ENCODE assay signal across 19 cellular contexts in the genomic region with DNA sequence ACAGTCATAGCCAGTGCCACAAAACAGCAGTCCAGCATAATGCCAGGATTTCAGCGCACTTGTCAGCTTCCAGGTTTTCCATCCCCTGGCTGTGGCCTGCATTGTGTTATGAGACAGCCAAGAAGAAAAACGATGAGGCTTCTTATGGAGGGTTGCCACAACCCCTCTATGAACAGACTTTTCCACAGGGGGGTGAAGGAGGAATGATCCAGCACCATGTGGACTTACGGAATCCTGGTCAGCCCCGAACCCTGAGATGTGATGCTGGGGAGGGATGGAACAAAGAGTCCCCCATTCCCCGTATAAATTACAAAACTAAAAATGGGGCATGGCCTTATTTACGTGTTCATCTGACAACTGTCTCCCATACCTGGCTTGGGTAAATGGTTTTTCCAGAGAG. TPM values are rescaled to one million over a fixed set of nuclear protein-coding genes. Genes with fewer than 3 reads are reported as not detected.
DNase-seq lines count a peak whose midpoint lies in the region; ATAC-seq and TF ChIP-seq lines count a peak whose summit lies in the region.
"Had no signal": no experiment of that assay in that cellular context is flagged by ENCODE, and none has a peak within 500 bp of the region (broad histone marks: within the 10 kb centered on the region; RNA-seq: fewer than 3 reads in every experiment).

No MANE protein-coding gene starts in this region.

- in situ Hi-C loops in brain microvascular endothelial cell (cut with HindIII; ENCODE audit: low pct_ligation_motif_present, low sequenced_read_pairs), result no loop called here

- H3K4me3 ChIP-seq in brain microvascular endothelial cell (ENCODE audit: low read depth, low read length), result no peak overlapping the region
- H3K4me3 ChIP-seq: GM12878, GM23248 had no signal

- no peak overlapping the region for H3K4me3 Mint-ChIP-seq in WTC11
- H3K4me3 Mint-ChIP-seq in mesothelial cell of epicardium, result no peak overlapping the region
- no peak overlapping the region for H3K4me3 Mint-ChIP-seq in stimulated activated effector memory CD8-positive, alpha-beta T cell treated with anti-CD3 and anti-CD28 coated beads, Interleukin-12 subunit alpha, Interleukin-12 subunit beta, amount 100 ng/mL, for 72 hours
- H3K4me3 Mint-ChIP-seq in stimulated activated memory B cell treated with anti-CD40 and anti-IgM and Interleukin-4, amounts not matched to agents 10 μg/mL and 1 μg/mL and 100 μg/mL, for 72 hours, result no peak overlapping the region
- H3K4me3 Mint-ChIP-seq: CD14-positive monocyte had no signal

- intact Hi-C loops in Right ventricle myocardium inferior (cut with DNase I) (no loop called here), Right ventricle myocardium superior (cut with DNase I) (no loop called here)

- POLR2A ChIA-PET in WTC11 (lab: Charles Lee), result no interaction called here

- H3K9me3 Mint-ChIP-seq in WTC11 (no peaks in the 10 kb centered on the region), mesothelial cell of epicardium (no peaks in the 10 kb centered on the region)
- no peaks in the 10 kb centered on the region for H3K9me3 Mint-ChIP-seq in stimulated activated effector memory CD8-positive, alpha-beta T cell treated with anti-CD3 and anti-CD28 coated beads, Interleukin-12 subunit alpha, Interleukin-12 subunit beta, amount 100 ng/mL, for 72 hours
- no peaks in the 10 kb centered on the region for H3K9me3 Mint-ChIP-seq in stimulated activated memory B cell treated with anti-CD40 and anti-IgM and Interleukin-4, amounts not matched to agents 10 μg/mL and 1 μg/mL and 100 μg/mL, for 72 hours
- H3K9me3 Mint-ChIP-seq: CD14-positive monocyte had no signal

- H3K27ac Mint-ChIP-seq in WTC11, result peak overlapping the region; percentile 85; the same call in 1 of the 2 replicates
- H3K27ac Mint-ChIP-seq in mesothelial cell of epicardium, result peak overlapping the region; percentile 69
- peak overlapping the region; percentile 79 for H3K27ac Mint-ChIP-seq in stimulated activated effector memory CD8-positive, alpha-beta T cell treated with anti-CD3 and anti-CD28 coated beads, Interleukin-12 subunit alpha, Interleukin-12 subunit beta, amount 100 ng/mL, for 72 hours
- H3K27ac Mint-ChIP-seq in stimulated activated memory B cell treated with anti-CD40 and anti-IgM and Interleukin-4, amounts not matched to agents 10 μg/mL and 1 μg/mL and 100 μg/mL, for 72 hours, result no peak overlapping the region

- peaks cover 63% of the 10 kb centered on the region for H3K36me3 ChIP-seq in brain microvascular endothelial cell (replicated peaks)

- TF ChIP-seq CTCF in WTC11 (IDR thresholded peaks at IDR 0.05) (no peak), mesothelial cell of epicardium (IDR thresholded peaks at IDR 0.05; ENCODE audit: unreplicated experiment) (no peak), brain microvascular endothelial cell (IDR thresholded peaks at IDR 0.05; ENCODE audit: low read depth, low read length, missing control alignments) (no peak)

- H3K27me3 Mint-ChIP-seq in WTC11 (ENCODE audit: low read depth), result no peaks in the 10 kb centered on the region
- H3K27me3 Mint-ChIP-seq in mesothelial cell of epicardium (ENCODE audit: low read depth), result no peaks in the 10 kb centered on the region
- no peaks in the 10 kb centered on the region for H3K27me3 Mint-ChIP-seq in stimulated activated memory B cell treated with anti-CD40 and anti-IgM and Interleukin-4, amounts not matched to agents 10 μg/mL and 1 μg/mL and 100 μg/mL, for 72 hours

- no peak for ATAC-seq in Right ventricle myocardium inferior
- no peak for ATAC-seq in Right ventricle myocardium superior (ENCODE audit: poor library complexity)
- no peak for ATAC-seq in WTC11
- ATAC-seq in stimulated activated effector memory CD8-positive, alpha-beta T cell treated with anti-CD3 and anti-CD28 coated beads, Interleukin-12 subunit alpha, Interleukin-12 subunit beta, amount 100 ng/mL, for 72 hours, result no peak
- ATAC-seq in stimulated activated memory B cell treated with anti-CD40 and anti-IgM and Interleukin-4, amounts not matched to agents 10 μg/mL and 1 μg/mL and 100 μg/mL, for 72 hours, result no peak
- ATAC-seq in HG02938 (IDR thresholded peaks at IDR 0.05; ENCODE audit: unreplicated experiment), result no peak
- ATAC-seq: GM12878 had no signal

- no peaks in the 10 kb centered on the region for H3K27me3 ChIP-seq in brain microvascular endothelial cell (replicated peaks)

- H3K4me1 Mint-ChIP-seq in WTC11, result peaks cover 16% of the 10 kb centered on the region; the same call in 1 of the 2 replicates
- peaks cover 4% of the 10 kb centered on the region for H3K4me1 Mint-ChIP-seq in mesothelial cell of epicardium
- H3K4me1 Mint-ChIP-seq in stimulated activated effector memory CD8-positive, alpha-beta T cell treated with anti-CD3 and anti-CD28 coated beads, Interleukin-12 subunit alpha, Interleukin-12 subunit beta, amount 100 ng/mL, for 72 hours, result peaks cover 57% of the 10 kb centered on the region
- peaks cover 18% of the 10 kb centered on the region for H3K4me1 Mint-ChIP-seq in stimulated activated memory B cell treated with anti-CD40 and anti-IgM and Interleukin-4, amounts not matched to agents 10 μg/mL and 1 μg/mL and 100 μg/mL, for 72 hours

- DNase-seq in Right ventricle myocardium inferior (ENCODE audit: missing footprints) (peak; percentile 46), Right ventricle myocardium superior (no peak), WTC11 (ENCODE audit: low spot score) (no peak), mesothelial cell of epicardium (ENCODE audit: low spot score in 2 of 2, unreplicated experiment in 2 of 2) (no peak), brain microvascular endothelial cell (no peak)
- DNase-seq in stimulated activated effector memory CD8-positive, alpha-beta T cell treated with anti-CD3 and anti-CD28 coated beads, Interleukin-12 subunit alpha, Interleukin-12 subunit beta, amount 100 ng/mL, for 72 hours (ENCODE audit: low spot score in 2 of 2), result no peak
- DNase-seq: AML-193, DMS 273 treated with DMSO at 0.1 percent for 48 hours, GDM1, GM23248, IMR-90, NCI-H187 treated with DMSO at 0.1 percent for 48 hours, NCI-H345, NCI-H69, SIG-M5 had no signal

- H3K27ac ChIP-seq in brain microvascular endothelial cell, result no peak overlapping the region
- H3K27ac ChIP-seq: GM23248 had no signal

- CTCF ChIA-PET in WTC11 (lab: Charles Lee), result no interaction called here

- peaks cover 67% of the 10 kb centered on the region for H3K36me3 Mint-ChIP-seq in WTC11
- H3K36me3 Mint-ChIP-seq in mesothelial cell of epicardium, result peaks cover 51% of the 10 kb centered on the region
- H3K36me3 Mint-ChIP-seq in stimulated activated effector memory CD8-positive, alpha-beta T cell treated with anti-CD3 and anti-CD28 coated beads, Interleukin-12 subunit alpha, Interleukin-12 subunit beta, amount 100 ng/mL, for 72 hours, result peaks cover 88% of the 10 kb centered on the region
- H3K36me3 Mint-ChIP-seq in stimulated activated memory B cell treated with anti-CD40 and anti-IgM and Interleukin-4, amounts not matched to agents 10 μg/mL and 1 μg/mL and 100 μg/mL, for 72 hours, result peaks cover 59% of the 10 kb centered on the region

TF ChIP-seq in WTC11, 78 proteins besides CTCF, POLR2A, EP300 and RAD21:
- TF ChIP-seq EMX1 (CRISPR knock-in tag; IDR thresholded peaks at IDR 0.05), result no peak
- TF ChIP-seq ZNF317 (CRISPR knock-in tag; IDR thresholded peaks at IDR 0.05; ENCODE audit: borderline replicate concordance, low read depth), result no peak
- no peak for TF ChIP-seq RORB (CRISPR knock-in tag; IDR thresholded peaks at IDR 0.05)
- no peak for TF ChIP-seq NR1H2 (CRISPR knock-in tag; IDR thresholded peaks at IDR 0.05)
- TF ChIP-seq, protein P1, sequence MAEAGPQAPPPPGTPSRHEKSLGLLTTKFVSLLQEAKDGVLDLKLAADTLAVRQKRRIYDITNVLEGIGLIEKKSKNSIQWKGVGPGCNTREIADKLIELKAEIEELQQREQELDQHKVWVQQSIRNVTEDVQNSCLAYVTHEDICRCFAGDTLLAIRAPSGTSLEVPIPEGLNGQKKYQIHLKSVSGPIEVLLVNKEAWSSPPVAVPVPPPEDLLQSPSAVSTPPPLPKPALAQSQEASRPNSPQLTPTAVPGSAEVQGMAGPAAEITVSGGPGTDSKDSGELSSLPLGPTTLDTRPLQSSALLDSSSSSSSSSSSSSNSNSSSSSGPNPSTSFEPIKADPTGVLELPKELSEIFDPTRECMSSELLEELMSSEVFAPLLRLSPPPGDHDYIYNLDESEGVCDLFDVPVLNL (CRISPR knock-in tag; IDR thresholded peaks at IDR 0.05; ENCODE audit: borderline replicate concordance, low read depth), result no peak
- no peak for TF ChIP-seq NFATC4 (CRISPR knock-in tag; IDR thresholded peaks at IDR 0.05)
- TF ChIP-seq SP1 (CRISPR knock-in tag; conservative IDR thresholded peaks at IDR 0.05), result no peak
- TF ChIP-seq, protein P2, sequence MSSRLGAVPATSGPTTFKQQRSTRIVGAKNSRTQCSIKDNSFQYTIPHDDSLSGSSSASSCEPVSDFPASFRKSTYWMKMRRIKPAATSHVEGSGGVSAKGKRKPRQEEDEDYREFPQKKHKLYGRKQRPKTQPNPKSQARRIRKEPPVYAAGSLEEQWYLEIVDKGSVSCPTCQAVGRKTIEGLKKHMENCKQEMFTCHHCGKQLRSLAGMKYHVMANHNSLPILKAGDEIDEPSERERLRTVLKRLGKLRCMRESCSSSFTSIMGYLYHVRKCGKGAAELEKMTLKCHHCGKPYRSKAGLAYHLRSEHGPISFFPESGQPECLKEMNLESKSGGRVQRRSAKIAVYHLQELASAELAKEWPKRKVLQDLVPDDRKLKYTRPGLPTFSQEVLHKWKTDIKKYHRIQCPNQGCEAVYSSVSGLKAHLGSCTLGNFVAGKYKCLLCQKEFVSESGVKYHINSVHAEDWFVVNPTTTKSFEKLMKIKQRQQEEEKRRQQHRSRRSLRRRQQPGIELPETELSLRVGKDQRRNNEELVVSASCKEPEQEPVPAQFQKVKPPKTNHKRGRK (CRISPR knock-in tag; IDR thresholded peaks at IDR 0.05; ENCODE audit: borderline replicate concordance), result no peak
- no peak for TF ChIP-seq JAZF1 (CRISPR knock-in tag; IDR thresholded peaks at IDR 0.05)

RNA-seq across cellular contexts. Expression of a gene that starts 32.6 kb away (rescaled TPM):
- 27.6 TPM for total RNA-seq in Right ventricle myocardium inferior
- total RNA-seq in Right ventricle myocardium superior, result 24.1 TPM
- total RNA-seq in WTC11 (2021), result 3.9 to 6.0 TPM (median 5.5 TPM) in 3 replicates
- total RNA-seq in mesothelial cell of epicardium, result 30.6 to 33.9 TPM (median 33.8 TPM) in 3 replicates

RNA-seq across cellular contexts. Expression of a gene that starts 40.6 kb away (rescaled TPM):
- 26.3 TPM for total RNA-seq in Right ventricle myocardium inferior
- total RNA-seq in Right ventricle myocardium superior, result 26.8 TPM
- total RNA-seq in WTC11 (2021), result 51.7 to 58.6 TPM (median 54.4 TPM) in 3 replicates
- 54.4 to 58.3 TPM (median 54.6 TPM) in 3 replicates for total RNA-seq in mesothelial cell of epicardium
